ENCODE assay signal across 1 cellular context in the genomic region with DNA sequence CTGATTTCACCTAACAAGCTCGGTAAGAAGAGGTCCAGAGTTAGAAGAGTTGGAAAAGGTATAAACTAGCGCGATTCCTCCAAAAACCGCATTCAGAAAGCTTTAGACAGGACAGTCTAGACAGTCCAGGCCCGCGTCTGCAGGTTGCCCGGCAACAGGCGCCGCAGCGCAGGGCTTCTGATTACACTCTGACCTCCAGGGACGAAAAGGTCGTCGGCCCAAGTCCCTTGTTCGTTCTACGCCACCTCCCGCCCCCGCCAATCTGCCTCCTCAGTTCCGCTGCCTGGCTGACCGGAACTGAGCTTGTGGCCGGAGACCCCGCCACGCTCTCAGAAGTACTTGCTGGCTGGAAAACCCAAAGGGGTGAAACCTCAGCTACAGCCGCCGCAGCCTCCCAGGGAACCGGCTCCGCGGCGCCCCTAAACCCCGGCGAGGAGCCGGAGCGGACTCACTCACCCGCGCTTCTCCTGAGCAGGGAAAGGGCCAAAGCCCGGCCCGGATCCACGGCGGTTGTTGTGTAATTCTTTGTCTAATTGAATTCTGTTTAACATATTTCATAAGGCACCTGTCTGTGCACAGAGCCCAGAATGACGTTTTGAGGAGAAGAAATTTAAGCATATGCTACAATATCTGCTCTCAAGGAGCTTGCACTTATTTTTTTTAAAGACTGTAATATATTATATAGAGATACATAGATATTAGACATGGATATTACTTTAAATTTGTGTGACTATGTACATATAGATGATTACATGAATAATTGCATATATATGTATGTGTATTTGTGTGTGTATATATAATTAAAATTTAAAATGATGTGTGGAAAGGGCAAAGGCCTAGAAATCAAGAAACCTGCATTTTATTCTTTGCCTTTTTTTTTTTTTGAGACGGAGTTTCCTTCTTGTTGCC.
A peak's percentile ranks its signal among the peaks of the same experiment; 100 is the strongest.
TF ChIP-seq lines count a peak whose summit lies in the region.

CAPS2 (minus strand) TSS at position 407 of the 909 bp plus-strand sequence. CDS start 3,826 bp downstream, outside the sequence.

TF ChIP-seq in HepG2, 621 proteins besides CTCF, POLR2A, EP300 and RAD21 (continued from another document and continues in another):
- TF ChIP-seq, protein P1, sequence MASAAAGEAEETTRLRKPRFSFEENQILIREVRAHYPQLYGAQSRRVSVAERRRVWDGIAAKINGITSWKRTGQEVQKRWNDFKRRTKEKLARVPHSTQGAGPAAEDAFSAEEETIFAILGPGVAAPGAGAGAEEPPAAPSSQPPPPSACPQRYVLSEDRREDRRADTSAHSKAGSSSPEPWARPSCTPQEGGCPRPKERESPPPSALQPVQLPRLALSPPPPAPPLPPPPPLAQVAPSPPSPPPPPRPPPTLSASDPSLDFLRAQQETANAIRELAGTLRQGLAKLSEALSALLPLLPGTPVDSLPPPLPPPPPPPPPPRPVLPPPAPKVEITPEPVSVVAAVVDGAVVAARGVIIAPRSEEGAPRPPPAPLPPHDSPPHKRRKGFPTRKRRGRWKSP (CRISPR knock-in tag; IDR thresholded peaks at IDR 0.05), result peak; percentile 44; the same call in 1 of the 2 replicates
- TF ChIP-seq ATF5 (CRISPR knock-in tag; IDR thresholded peaks at IDR 0.05; ENCODE audit: low read depth) (no peak), ZNF713 (CRISPR knock-in tag; IDR thresholded peaks at IDR 0.05) (no peak), DMTF1 (CRISPR knock-in tag; IDR thresholded peaks at IDR 0.05) (no peak), FLYWCH1 (CRISPR knock-in tag; IDR thresholded peaks at IDR 0.05) (no peak), EEA1 (CRISPR knock-in tag; IDR thresholded peaks at IDR 0.05; ENCODE audit: borderline replicate concordance) (no peak), FIP1L1 (IDR thresholded peaks at IDR 0.05; ENCODE audit: borderline replicate concordance, insufficient read depth, low read depth, low read length) (no peak), TOPORS (CRISPR knock-in tag; IDR thresholded peaks at IDR 0.05) (peak; percentile 79), RBFOX2 (IDR thresholded peaks at IDR 0.05; ENCODE audit: low read depth, low read length) (peak; percentile 55), SMAD1 (CRISPR knock-in tag; IDR thresholded peaks at IDR 0.05; ENCODE audit: borderline replicate concordance, low read depth) (no peak), NCOR1 (IDR thresholded peaks at IDR 0.05; ENCODE audit: borderline replicate concordance, low read length) (no peak), CBX2 (IDR thresholded peaks at IDR 0.05; ENCODE audit: low read depth, low read length) (no peak), CBX2 (CRISPR knock-in tag; IDR thresholded peaks at IDR 0.05; ENCODE audit: low read depth) (no peak), ZFP1 (CRISPR knock-in tag; IDR thresholded peaks at IDR 0.05) (peak; percentile 59; the same call in 1 of the 2 replicates), ZFAT (CRISPR knock-in tag; conservative IDR thresholded peaks at IDR 0.05) (no peak), ZNF704 (CRISPR knock-in tag; IDR thresholded peaks at IDR 0.05; ENCODE audit: borderline replicate concordance) (0 out of 2 replicates have a peak, but pooled peaks have one; percentile 67), ZNF570 (CRISPR knock-in tag; IDR thresholded peaks at IDR 0.05; ENCODE audit: borderline replicate concordance) (no peak), HMG20A (CRISPR knock-in tag; IDR thresholded peaks at IDR 0.05; ENCODE audit: borderline replicate concordance) (no peak), ELF3 (CRISPR knock-in tag; IDR thresholded peaks at IDR 0.05) (0 out of 2 replicates have a peak, but pooled peaks have one; percentile 18), PHF20 (CRISPR knock-in tag; IDR thresholded peaks at IDR 0.05) (no peak), ZNF292 (CRISPR knock-in tag; IDR thresholded peaks at IDR 0.05; ENCODE audit: borderline replicate concordance, low read depth) (peak; percentile 66; the same call in 1 of the 2 replicates), RBAK (CRISPR knock-in tag; IDR thresholded peaks at IDR 0.05) (0 out of 2 replicates have a peak, but pooled peaks have one; percentile 23), GRHL1 (CRISPR knock-in tag; conservative IDR thresholded peaks at IDR 0.05) (no peak), ZNF224 (CRISPR knock-in tag; IDR thresholded peaks at IDR 0.05) (no peak), ZEB1 (IDR thresholded peaks at IDR 0.05; ENCODE audit: insufficient replicate concordance, low read depth) (no peak), ZNF264 (CRISPR knock-in tag; IDR thresholded peaks at IDR 0.05) (no peak), ADNP (CRISPR knock-in tag; IDR thresholded peaks at IDR 0.05) (no peak), ZNF629 (CRISPR knock-in tag; conservative IDR thresholded peaks at IDR 0.05) (no peak), ZNF703 (CRISPR knock-in tag; IDR thresholded peaks at IDR 0.05; ENCODE audit: borderline replicate concordance) (no peak), SOX5 (CRISPR knock-in tag; IDR thresholded peaks at IDR 0.05; ENCODE audit: borderline replicate concordance) (no peak), SRF (IDR thresholded peaks at IDR 0.05; ENCODE audit: low read depth, low read length) (no peak), ZNF12 (CRISPR knock-in tag; IDR thresholded peaks at IDR 0.05) (no peak), KDM3A (CRISPR knock-in tag; IDR thresholded peaks at IDR 0.05; ENCODE audit: low read depth) (peak; percentile 93), SRY (CRISPR knock-in tag; IDR thresholded peaks at IDR 0.05) (0 out of 2 replicates have a peak, but pooled peaks have one; percentile 23), BRD4 (CRISPR knock-in tag; IDR thresholded peaks at IDR 0.05) (no peak), ZNF24 (IDR thresholded peaks at IDR 0.05) (0 out of 2 replicates have a peak, but pooled peaks have one; percentile 39), MIER3 (CRISPR knock-in tag; IDR thresholded peaks at IDR 0.05; ENCODE audit: borderline replicate concordance) (peak; percentile 77; the same call in 1 of the 2 replicates), ATF4 (CRISPR knock-in tag; IDR thresholded peaks at IDR 0.05) (no peak; a peak in 1 of 4 replicates), ZFP36L2 (CRISPR knock-in tag; IDR thresholded peaks at IDR 0.05) (no peak), SMAD9 (CRISPR knock-in tag; IDR thresholded peaks at IDR 0.05) (no peak), ZNF451 (CRISPR knock-in tag; IDR thresholded peaks at IDR 0.05) (no peak), CHD2 (IDR thresholded peaks at IDR 0.05; ENCODE audit: low read depth, low read length) (no peak), RBM39 (IDR thresholded peaks at IDR 0.05; ENCODE audit: low read depth, low read length, poor library complexity, severe bottlenecking) (peak; percentile 86), ZNF670 (CRISPR knock-in tag; IDR thresholded peaks at IDR 0.05; ENCODE audit: borderline replicate concordance) (peak; percentile 85; the same call in 1 of the 2 replicates), THAP11 (CRISPR knock-in tag; IDR thresholded peaks at IDR 0.05) (peak; percentile 40; the same call in 1 of the 2 replicates), HNRNPLL (IDR thresholded peaks at IDR 0.05; ENCODE audit: low read depth, low read length, poor library complexity, severe bottlenecking) (peak; percentile 86), ARHGAP35 (CRISPR knock-in tag; IDR thresholded peaks at IDR 0.05; ENCODE audit: borderline replicate concordance) (peak; percentile 64; the same call in 1 of the 2 replicates), ZNF816 (CRISPR knock-in tag; IDR thresholded peaks at IDR 0.05; ENCODE audit: borderline replicate concordance) (no peak)
- TF ChIP-seq, protein P2, sequence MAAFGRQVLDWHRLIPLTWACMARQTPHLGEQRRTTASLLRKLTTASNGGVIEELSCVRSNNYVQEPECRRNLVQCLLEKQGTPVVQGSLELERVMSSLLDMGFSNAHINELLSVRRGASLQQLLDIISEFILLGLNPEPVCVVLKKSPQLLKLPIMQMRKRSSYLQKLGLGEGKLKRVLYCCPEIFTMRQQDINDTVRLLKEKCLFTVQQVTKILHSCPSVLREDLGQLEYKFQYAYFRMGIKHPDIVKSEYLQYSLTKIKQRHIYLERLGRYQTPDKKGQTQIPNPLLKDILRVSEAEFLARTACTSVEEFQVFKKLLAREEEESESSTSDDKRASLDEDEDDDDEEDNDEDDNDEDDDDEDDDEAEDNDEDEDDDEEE (CRISPR knock-in tag; IDR thresholded peaks at IDR 0.05), result no peak
- TF ChIP-seq, protein P3, sequence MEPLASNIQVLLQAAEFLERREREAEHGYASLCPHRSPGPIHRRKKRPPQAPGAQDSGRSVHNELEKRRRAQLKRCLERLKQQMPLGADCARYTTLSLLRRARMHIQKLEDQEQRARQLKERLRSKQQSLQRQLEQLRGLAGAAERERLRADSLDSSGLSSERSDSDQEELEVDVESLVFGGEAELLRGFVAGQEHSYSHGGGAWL (CRISPR knock-in tag; IDR thresholded peaks at IDR 0.05), result peak; percentile 44; the same call in 1 of the 2 replicates
- TF ChIP-seq, protein P4, sequence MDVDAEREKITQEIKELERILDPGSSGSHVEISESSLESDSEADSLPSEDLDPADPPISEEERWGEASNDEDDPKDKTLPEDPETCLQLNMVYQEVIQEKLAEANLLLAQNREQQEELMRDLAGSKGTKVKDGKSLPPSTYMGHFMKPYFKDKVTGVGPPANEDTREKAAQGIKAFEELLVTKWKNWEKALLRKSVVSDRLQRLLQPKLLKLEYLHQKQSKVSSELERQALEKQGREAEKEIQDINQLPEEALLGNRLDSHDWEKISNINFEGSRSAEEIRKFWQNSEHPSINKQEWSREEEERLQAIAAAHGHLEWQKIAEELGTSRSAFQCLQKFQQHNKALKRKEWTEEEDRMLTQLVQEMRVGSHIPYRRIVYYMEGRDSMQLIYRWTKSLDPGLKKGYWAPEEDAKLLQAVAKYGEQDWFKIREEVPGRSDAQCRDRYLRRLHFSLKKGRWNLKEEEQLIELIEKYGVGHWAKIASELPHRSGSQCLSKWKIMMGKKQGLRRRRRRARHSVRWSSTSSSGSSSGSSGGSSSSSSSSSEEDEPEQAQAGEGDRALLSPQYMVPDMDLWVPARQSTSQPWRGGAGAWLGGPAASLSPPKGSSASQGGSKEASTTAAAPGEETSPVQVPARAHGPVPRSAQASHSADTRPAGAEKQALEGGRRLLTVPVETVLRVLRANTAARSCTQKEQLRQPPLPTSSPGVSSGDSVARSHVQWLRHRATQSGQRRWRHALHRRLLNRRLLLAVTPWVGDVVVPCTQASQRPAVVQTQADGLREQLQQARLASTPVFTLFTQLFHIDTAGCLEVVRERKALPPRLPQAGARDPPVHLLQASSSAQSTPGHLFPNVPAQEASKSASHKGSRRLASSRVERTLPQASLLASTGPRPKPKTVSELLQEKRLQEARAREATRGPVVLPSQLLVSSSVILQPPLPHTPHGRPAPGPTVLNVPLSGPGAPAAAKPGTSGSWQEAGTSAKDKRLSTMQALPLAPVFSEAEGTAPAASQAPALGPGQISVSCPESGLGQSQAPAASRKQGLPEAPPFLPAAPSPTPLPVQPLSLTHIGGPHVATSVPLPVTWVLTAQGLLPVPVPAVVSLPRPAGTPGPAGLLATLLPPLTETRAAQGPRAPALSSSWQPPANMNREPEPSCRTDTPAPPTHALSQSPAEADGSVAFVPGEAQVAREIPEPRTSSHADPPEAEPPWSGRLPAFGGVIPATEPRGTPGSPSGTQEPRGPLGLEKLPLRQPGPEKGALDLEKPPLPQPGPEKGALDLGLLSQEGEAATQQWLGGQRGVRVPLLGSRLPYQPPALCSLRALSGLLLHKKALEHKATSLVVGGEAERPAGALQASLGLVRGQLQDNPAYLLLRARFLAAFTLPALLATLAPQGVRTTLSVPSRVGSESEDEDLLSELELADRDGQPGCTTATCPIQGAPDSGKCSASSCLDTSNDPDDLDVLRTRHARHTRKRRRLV (CRISPR knock-in tag; IDR thresholded peaks at IDR 0.05), result no peak
